ENCODE assay signal across 23 cellular contexts in genomic region chr4:26490980-26491284, GRCh38. TPM values are rescaled to one million over a fixed set of nuclear protein-coding genes. Genes with fewer than 3 reads are reported as not detected.
A peak's percentile ranks its signal among the peaks of the same experiment; 100 is the strongest.
DNase-seq lines count a peak whose midpoint lies in the region; ATAC-seq, FAIRE-seq and TF ChIP-seq lines count a peak whose summit lies in the region.
"Had no signal": no experiment of that assay in that cellular context is flagged by ENCODE, and none has a peak within 500 bp of the region (broad histone marks: within the 10 kb centered on the region; RNA-seq: fewer than 3 reads in every experiment).

No MANE protein-coding gene starts in this region.

- BruUV-seq in IMR-90 (replicated peaks; lab: Mats Ljungman, UMichigan) = no TSS peak

- H3K36me3 ChIP-seq in IMR-90 (ENCODE audit: control insufficient read depth, insufficient read depth, low read length) (no peaks in the 10 kb centered on the region), H1 (ENCODE audit: control insufficient read depth in 2 of 4, insufficient read depth in 4 of 4, low read length in 3 of 4) (no peaks in the 10 kb centered on the region)
- H3K36me3 ChIP-seq: BE2C; BLaER1 treated with 17β-estradiol and CSF1 and Interleukin-3, amounts not matched to agents 10 nM and 100 nM had no signal

- FAIRE-seq in H1 (lab: Jason Lieb, UNC) = no peak
- FAIRE-seq: A204.1, D721Med, G401.6, GM12892 had no signal

- H3K4me1 ChIP-seq in IMR-90 (ENCODE audit: control insufficient read depth, insufficient read depth, low read length) = no peaks in the 10 kb centered on the region
- H3K4me1 ChIP-seq in H1 (replicated peaks in 1 of 4; ENCODE audit: control insufficient read depth in 3 of 4, insufficient read depth in 4 of 4, low read length in 3 of 4) = no peaks in the 10 kb centered on the region
- H3K4me1 ChIP-seq: BE2C; BLaER1 treated with 17β-estradiol and CSF1 and Interleukin-3, amounts not matched to agents 10 nM and 100 nM had no signal

- TF ChIP-seq EP300 in H1 (IDR thresholded peaks at IDR 0.05; ENCODE audit: borderline replicate concordance in 1 of 2, low read depth in 2 of 2, low read length in 2 of 2) = no peak

- peak; percentile 31 for DNase-seq in DMS79 treated with DMSO at 0.1 percent for 48 hours (lab: John Stamatoyannopoulos, UW)
- no peak for DNase-seq in DMS79 (lab: John Stamatoyannopoulos, UW)
- DNase-seq in IMR-90 = no peak
- no peak for DNase-seq in H1 (ENCODE audit: low read depth in 1 of 2, low spot score in 2 of 2)
- DNase-seq in activated effector memory CD4-positive, alpha-beta T cell treated with Interleukin-2 at 50 U/mL for 16 hours = no peak
- no peak for DNase-seq in activated T-cell treated with anti-CD3 and anti-CD28 coated beads, Interleukin-2, amount 50 U/mL, for 1 hour
- DNase-seq: ACHN; AML-193; BE2C; CD4-positive, alpha-beta T cell; CD8-positive, alpha-beta memory T cell; DND-41; H9 had no signal

- H3K4ac ChIP-seq in IMR-90 (ENCODE audit: low read depth, low read length) (no peak overlapping the region), H1 (replicated peaks; ENCODE audit: insufficient read length, low read depth, low read length) (no peak overlapping the region)

- H4K20me1 ChIP-seq in IMR-90 (ENCODE audit: insufficient read depth, low read length) (no peaks in the 10 kb centered on the region), H1 (replicated peaks in 1 of 2; ENCODE audit: control insufficient read depth in 1 of 2, insufficient read depth in 2 of 2, low read length in 2 of 2) (no peaks in the 10 kb centered on the region)
- H4K20me1 ChIP-seq: BLaER1 treated with 17β-estradiol and CSF1 and Interleukin-3, amounts not matched to agents 10 nM and 100 nM had no signal

- no peak overlapping the region for H3K4me3 ChIP-seq in IMR-90 (ENCODE audit: insufficient read depth, low read depth, low read length)
- no peak overlapping the region for H3K4me3 ChIP-seq in H1 (ENCODE audit: extremely low read depth in 1 of 4, insufficient read depth in 2 of 4, low read depth in 3 of 4, low read length in 4 of 4)
- H3K4me3 ChIP-seq: BLaER1 treated with 17β-estradiol and CSF1 and Interleukin-3, amounts not matched to agents 10 nM and 100 nM had no signal

- H3K9me1 ChIP-seq in IMR-90 (ENCODE audit: insufficient read depth, low read length) = no peaks in the 10 kb centered on the region

- ATAC-seq in IMR-90 (ENCODE audit: low read depth) (no peak), HG03565 (IDR thresholded peaks at IDR 0.05; ENCODE audit: unreplicated experiment) (no peak)
- ATAC-seq: HCT116 had no signal

- no peak overlapping the region for H3K23ac ChIP-seq in IMR-90 (ENCODE audit: low read depth, low read length)
- no peak overlapping the region for H3K23ac ChIP-seq in H1 (ENCODE audit: insufficient read length)

- H3K9me3 ChIP-seq in IMR-90 (ENCODE audit: control insufficient read depth, insufficient read depth, low read length) (no peaks in the 10 kb centered on the region), H1 (ENCODE audit: insufficient read depth in 2 of 2, low read depth in 1 of 2, low read length in 1 of 2) (no peaks in the 10 kb centered on the region)
- H3K9me3 ChIP-seq: BE2C had no signal

- H4K8ac ChIP-seq in IMR-90 (ENCODE audit: low read depth in 2 of 2, low read length in 2 of 2) = no peak overlapping the region
- no peak overlapping the region for H4K8ac ChIP-seq in H1 (ENCODE audit: extremely low read depth, insufficient read depth, low read length)

- TF ChIP-seq CTCF in IMR-90 (conservative IDR thresholded peaks at IDR 0.05; ENCODE audit: low read depth, low read length) = no peak
- TF ChIP-seq CTCF in H1 (IDR thresholded peaks at IDR 0.05; ENCODE audit: control extremely low read depth in 1 of 3, insufficient read depth in 1 of 3, low read depth in 1 of 3, low read length in 3 of 3) = no peak

- H2AFZ ChIP-seq in IMR-90 (replicated peaks; ENCODE audit: low read length, poor library complexity) = no peak overlapping the region
- H2AFZ ChIP-seq in H1 (ENCODE audit: low read length) = 0 out of 2 replicates have a peak overlapping the region, but pooled peaks have one; percentile 81

- TF ChIP-seq POLR2A in IMR-90 (IDR thresholded peaks at IDR 0.05; ENCODE audit: low read depth, low read length) (no peak), H1 (IDR thresholded peaks at IDR 0.05; ENCODE audit: control extremely low read depth in 1 of 2, low read depth in 2 of 2, low read length in 2 of 2) (no peak)

- H3K27ac ChIP-seq in IMR-90 (ENCODE audit: insufficient read depth, low read length) (no peak overlapping the region), H1 (ENCODE audit: low read depth, low read length) (no peak overlapping the region)
- H3K27ac ChIP-seq: 22Rv1; BLaER1 treated with 17β-estradiol and CSF1 and Interleukin-3, amounts not matched to agents 10 nM and 100 nM had no signal

- POLR2A ChIA-PET in IMR-90 (lab: Charles Lee; ENCODE audit: unreplicated experiment) (no interaction called here), H1 (lab: Charles Lee; ENCODE audit: partially characterized antibody) (interaction anchor here (1.3 kb wide), 1 partner anchor 17 kb away, joined by 5 read pairs; no protein-coding TSS in a partner anchor)

- no peak overlapping the region for H2BK5ac ChIP-seq in IMR-90 (ENCODE audit: low read depth, low read length, poor library complexity, severe bottlenecking)
- H2BK5ac ChIP-seq in H1 (ENCODE audit: low read depth, low read length) = no peak overlapping the region

- no peak overlapping the region for H3K14ac ChIP-seq in IMR-90 (replicated peaks; ENCODE audit: low read depth, low read length)
- H3K14ac ChIP-seq in H1 (ENCODE audit: insufficient read length) = no peak overlapping the region

- no CpG with 5 or more reads among the region's 4 CpGs for WGBS in IMR-90 (ENCODE audit: extremely low coverage in 2 of 2, insufficient read length in 1 of 2), 2 experiments
- WGBS in H1 (ENCODE audit: extremely low coverage in 1 of 2, insufficient coverage in 1 of 2, insufficient read length in 1 of 2, insufficient replicate concordance in 2 of 2, low coverage in 1 of 2, low lambda C conversion rate in 2 of 2, missing lambda C conversion rate in 1 of 2), 2 experiments = 91% methylated on average over 4 of the region's 4 CpGs; no CpG with 5 or more reads in 1 of the 2 experiments

- in situ Hi-C loops in IMR-90 (cut with MboI; ENCODE audit: low sequenced_read_pairs) = no loop called here

- no peaks in the 10 kb centered on the region for H3K23me2 ChIP-seq in H1 (ENCODE audit: low read depth, low read length)

- no peaks in the 10 kb centered on the region for H3K79me2 ChIP-seq in H1 (ENCODE audit: control insufficient read depth in 1 of 2, insufficient read depth in 2 of 2, low read length in 2 of 2)

- H3K9ac ChIP-seq in IMR-90 (ENCODE audit: low read depth, low read length) (no peak overlapping the region), H1 (replicated peaks in 1 of 4; ENCODE audit: extremely low read depth in 1 of 4, low read depth in 3 of 4, low read length in 3 of 4) (no peak overlapping the region)
- H3K9ac ChIP-seq: BLaER1 treated with 17β-estradiol and CSF1 and Interleukin-3, amounts not matched to agents 10 nM and 100 nM had no signal

- no peak overlapping the region for H4K91ac ChIP-seq in IMR-90 (ENCODE audit: insufficient read depth, low read depth, low read length)
- H4K91ac ChIP-seq in H1 (replicated peaks; ENCODE audit: insufficient read length, low read length) = no peak overlapping the region

- no peak for TF ChIP-seq RAD21 in IMR-90 (IDR thresholded peaks at IDR 0.05; ENCODE audit: low read length)
- TF ChIP-seq RAD21 in H1 (IDR thresholded peaks at IDR 0.05 in 1 of 2, conservative IDR thresholded peaks at IDR 0.05 in 1 of 2; ENCODE audit: low read depth in 2 of 2, low read length in 2 of 2) = no peak

- H3K18ac ChIP-seq in IMR-90 (ENCODE audit: low read depth, low read length) = no peak overlapping the region
- H3K18ac ChIP-seq in H1 (ENCODE audit: extremely low read depth, low read length) = no peak overlapping the region

- H4K5ac ChIP-seq in IMR-90 (ENCODE audit: low read depth, low read length) (no peak overlapping the region), H1 (ENCODE audit: insufficient read length, low read depth, low read length) (no peak overlapping the region)

- H3K56ac ChIP-seq in IMR-90 (ENCODE audit: extremely low read depth, insufficient read depth, low read length) (no peak overlapping the region), H1 (replicated peaks; ENCODE audit: insufficient read length, low read depth, low read length) (no peak overlapping the region)

- no peak overlapping the region for H2AK5ac ChIP-seq in IMR-90 (ENCODE audit: low read depth, low read length)
- no peak overlapping the region for H2AK5ac ChIP-seq in H1 (ENCODE audit: low read depth, low read length)

- H2BK120ac ChIP-seq in IMR-90 (ENCODE audit: low read depth, low read length) (no peak overlapping the region), H1 (replicated peaks; ENCODE audit: low read depth, low read length) (no peak overlapping the region)

- no peak overlapping the region for H2AK9ac ChIP-seq in IMR-90 (replicated peaks; ENCODE audit: low read depth, low read length, poor library complexity)

- H2BK15ac ChIP-seq in IMR-90 (ENCODE audit: low read depth, low read length) (no peak overlapping the region), H1 (ENCODE audit: low read length) (no peak overlapping the region)

- H3K27me3 ChIP-seq in IMR-90 (ENCODE audit: control insufficient read depth, insufficient read depth, low read length) (peaks cover 40% of the 10 kb centered on the region), H1 (replicated peaks in 1 of 4; ENCODE audit: control insufficient read depth in 3 of 4, extremely low read depth in 1 of 4, insufficient read depth in 3 of 4, low read length in 3 of 4) (no peaks in the 10 kb centered on the region; a peak in 1 of 7 replicates)
- H3K27me3 ChIP-seq: BE2C; BLaER1 treated with 17β-estradiol and CSF1 and Interleukin-3, amounts not matched to agents 10 nM and 100 nM had no signal

- no peak overlapping the region for H2BK20ac ChIP-seq in IMR-90 (ENCODE audit: low read depth, low read length)
- H2BK20ac ChIP-seq in H1 (ENCODE audit: low read length) = no peak overlapping the region

- dilution Hi-C loops in IMR-90 (cut with HindIII; ENCODE audit: low sequenced_read_pairs, unreplicated experiment) = no loop called here

- no peak overlapping the region for H2BK12ac ChIP-seq in H1 (ENCODE audit: low read depth, low read length)

- intact Hi-C loops in IMR-90 (cut with micrococcal nuclease) = no loop called here

- H3K79me1 ChIP-seq in IMR-90 (ENCODE audit: low read depth in 1 of 2, low read length in 2 of 2) (no peaks in the 10 kb centered on the region), H1 (ENCODE audit: low read depth, low read length) (no peaks in the 10 kb centered on the region)

- no peak overlapping the region for H3K4me2 ChIP-seq in IMR-90 (ENCODE audit: low read depth, low read length)
- H3K4me2 ChIP-seq in H1 (ENCODE audit: insufficient read depth in 1 of 2, low read depth in 2 of 2, low read length in 2 of 2) = no peak overlapping the region
- H3K4me2 ChIP-seq: BLaER1 treated with 17β-estradiol and CSF1 and Interleukin-3, amounts not matched to agents 10 nM and 100 nM had no signal

- CTCF ChIA-PET in IMR-90 (lab: Yijun Ruan, JAX) = no interaction called here
- CTCF ChIA-PET in H1 (lab: Charles Lee; ENCODE audit: partially characterized antibody) = interaction anchor here (1.1 kb wide), 1 partner anchor 519 kb away, joined by 3 read pairs; no protein-coding TSS in a partner anchor

RNA-seq across cellular contexts. Expression of gene CCKAR, which starts 0.6 kb away (rescaled TPM):
- total RNA-seq in IMR-90 (2012; rRNA removed) = not detected in 2 replicates
- polyA plus RNA-seq in IMR-90 (2012; rRNA removed) (not detected in 2 replicates), H1 (2011; rRNA removed) (not detected in 2 replicates)
- not detected in 2 replicates for polyA plus RNA-seq in IMR-90 (2012; cell fraction: cytosol; rRNA removed)
- polyA plus RNA-seq in IMR-90 (2012; cell fraction: nucleus; rRNA removed; ENCODE audit: low replicate concordance) = not detected in 2 replicates
- total RNA-seq in H1 (2021; fragmentation: NEBNext Ultra II Directional; extraction: Animal tissue kit (Norgen Biotek cat#: 25700)) = not detected in 2 replicates
- polyA plus RNA-seq in H1 (2011; cell fraction: cytosol; rRNA removed) = not detected
- polyA plus RNA-seq in H1 (2011; cell fraction: nucleus; rRNA removed) = not detected
- not detected in 4 replicates for polyA plus RNA-seq in H1 (2012, experiment 1 of 2)
- not detected for polyA plus RNA-seq in H1 (2012, experiment 2 of 2)
- polyA plus RNA-seq in H1 (2013, experiment 1 of 2) = not detected
- not detected for polyA plus RNA-seq in H1 (2013, experiment 2 of 2)
- not detected in 2 replicates for polyA minus RNA-seq in H1 (2011; rRNA and poly(A)+ RNA removed)
- not detected for polyA minus RNA-seq in H1 (2011; cell fraction: cytosol; rRNA and poly(A)+ RNA removed)
- not detected for polyA minus RNA-seq in H1 (2011; cell fraction: nucleus; rRNA and poly(A)+ RNA removed)
- total RNA-seq: CD4-positive, alpha-beta T cell; CD8-positive, alpha-beta memory T cell; H4; H9 had no signal
- polyA plus RNA-seq: CD14-positive monocyte; CD8-positive, alpha-beta memory T cell had no signal
